In genomic region chr5:76084496-76085285, GRCh38 we compare ENCODE assay signal across 9 cellular contexts. TPM values are rescaled to one million over a fixed set of nuclear protein-coding genes. Genes with fewer than 3 reads are reported as not detected.
DNase-seq lines count a peak whose midpoint lies in the region; ATAC-seq and TF ChIP-seq lines count a peak whose summit lies in the region.
"Had no signal": no experiment of that assay in that cellular context is flagged by ENCODE, and none has a peak within 500 bp of the region (broad histone marks: within the 10 kb centered on the region; RNA-seq: fewer than 3 reads in every experiment).

No MANE protein-coding gene starts in this region.

- no peak overlapping the region for H3K27ac Mint-ChIP-seq in GM23338
- no peak overlapping the region for H3K27ac Mint-ChIP-seq in activated T-helper 1 cell treated with anti-CD3 and anti-CD28 coated beads, Interleukin-12 subunit alpha, Interleukin-12 subunit beta, Interleukin-2, Interleukin-4 antibody, amounts not matched to agents 30 ng/mL and 10 ng/mL and 1 ng/mL, durations not matched to agents 14 hours and 24 hours and 36 hours

- H4K20me1 ChIP-seq in GM23338 (replicated peaks; ENCODE audit: insufficient read depth): no peaks in the 10 kb centered on the region

- peaks cover 54% of the 10 kb centered on the region for H3K27me3 Mint-ChIP-seq in GM23338 (ENCODE audit: insufficient read depth, low read depth, poor library complexity)
- peaks cover 60% of the 10 kb centered on the region for H3K27me3 Mint-ChIP-seq in activated T-helper 1 cell treated with anti-CD3 and anti-CD28 coated beads, Interleukin-12 subunit alpha, Interleukin-12 subunit beta, Interleukin-2, Interleukin-4 antibody, amounts not matched to agents 30 ng/mL and 10 ng/mL and 1 ng/mL, durations not matched to agents 14 hours and 24 hours and 36 hours (ENCODE audit: insufficient read depth)

- peak overlapping the region; percentile 100 for H2AFZ ChIP-seq in GM23338

- TF ChIP-seq CTCF in GM23338 (conservative IDR thresholded peaks at IDR 0.05; ENCODE audit: low read depth in 2 of 2): no peak

- peak overlapping the region; percentile 87 for H3K4me3 Mint-ChIP-seq in GM23338
- H3K4me3 Mint-ChIP-seq in activated T-helper 1 cell treated with anti-CD3 and anti-CD28 coated beads, Interleukin-12 subunit alpha, Interleukin-12 subunit beta, Interleukin-2, Interleukin-4 antibody, amounts not matched to agents 30 ng/mL and 10 ng/mL and 1 ng/mL, durations not matched to agents 14 hours and 24 hours and 36 hours: peak overlapping the region; percentile 79

- no peaks in the 10 kb centered on the region for H3K36me3 ChIP-seq in GM23338 (ENCODE audit: insufficient read depth)

- no peak overlapping the region for H3K27ac ChIP-seq in GM23338 (ENCODE audit: low read depth)

- no peaks in the 10 kb centered on the region for H3K79me2 ChIP-seq in GM23338 (replicated peaks; ENCODE audit: insufficient read depth)

- peak; percentile 45 for ATAC-seq in GM23338
- peak; percentile 12 for ATAC-seq in left colon
- no peak for ATAC-seq in HG03520 (IDR thresholded peaks at IDR 0.05; ENCODE audit: unreplicated experiment)
- ATAC-seq in GM19351 (IDR thresholded peaks at IDR 0.05; ENCODE audit: unreplicated experiment): no peak

- H3K27me3 ChIP-seq in GM23338 (ENCODE audit: insufficient read depth): peaks cover 78% of the 10 kb centered on the region

- H3K36me3 Mint-ChIP-seq in GM23338 (ENCODE audit: low read depth): no peaks in the 10 kb centered on the region
- no peaks in the 10 kb centered on the region for H3K36me3 Mint-ChIP-seq in activated T-helper 1 cell treated with anti-CD3 and anti-CD28 coated beads, Interleukin-12 subunit alpha, Interleukin-12 subunit beta, Interleukin-2, Interleukin-4 antibody, amounts not matched to agents 30 ng/mL and 10 ng/mL and 1 ng/mL, durations not matched to agents 14 hours and 24 hours and 36 hours (ENCODE audit: low read depth)

- H3F3A ChIP-seq in GM23338 (replicated peaks; ENCODE audit: low read depth): 0 out of 2 replicates have a peak, but pooled peaks cover 3% of the 10 kb centered on the region

- DNase-seq in AG20443 (ENCODE audit: low spot score) (peak; percentile 13), GM23338 (ENCODE audit: low spot score) (peak; percentile 61), left colon (no peak), HCEC 1CT (no peak), NCI-H1694 (lab: John Stamatoyannopoulos, UW) (no peak)
- no peak for DNase-seq in activated T-helper 1 cell treated with anti-CD3 and anti-CD28 coated beads, Interleukin-12 subunit alpha, Interleukin-12 subunit beta, Interleukin-2, Interleukin-4 antibody, amounts not matched to agents 30 ng/mL and 10 ng/mL and 1 ng/mL, durations not matched to agents 14 hours and 24 hours and 36 hours (ENCODE audit: low spot score)

- H3K4me3 ChIP-seq in GM23338: peak overlapping the region; percentile 75
- H3K4me3 ChIP-seq: mucosa of descending colon had no signal

- intact Hi-C loops in activated T-helper 1 cell treated with anti-CD3 and anti-CD28 coated beads, Interleukin-12 subunit alpha, Interleukin-12 subunit beta, Interleukin-2, Interleukin-4 antibody, amounts not matched to agents 30 ng/mL and 10 ng/mL and 1 ng/mL, durations not matched to agents 14 hours and 24 hours and 36 hours (cut with micrococcal nuclease): loop anchor here (10.0 kb wide), 2 partner anchors 1550 to 1890 kb away; partner anchors contain the start of gene OTP
- intact Hi-C loops in left colon (cut with DNase I, micrococcal nuclease): no loop called here

- no peaks in the 10 kb centered on the region for H3K9me3 Mint-ChIP-seq in GM23338
- H3K9me3 Mint-ChIP-seq in activated T-helper 1 cell treated with anti-CD3 and anti-CD28 coated beads, Interleukin-12 subunit alpha, Interleukin-12 subunit beta, Interleukin-2, Interleukin-4 antibody, amounts not matched to agents 30 ng/mL and 10 ng/mL and 1 ng/mL, durations not matched to agents 14 hours and 24 hours and 36 hours: no peaks in the 10 kb centered on the region

- H3K4me1 ChIP-seq in GM23338 (ENCODE audit: insufficient read depth): peaks cover 24% of the 10 kb centered on the region

- peaks cover 13% of the 10 kb centered on the region; the same call in 2 of the 3 replicates for H3K4me1 Mint-ChIP-seq in GM23338
- peaks cover 14% of the 10 kb centered on the region for H3K4me1 Mint-ChIP-seq in activated T-helper 1 cell treated with anti-CD3 and anti-CD28 coated beads, Interleukin-12 subunit alpha, Interleukin-12 subunit beta, Interleukin-2, Interleukin-4 antibody, amounts not matched to agents 30 ng/mL and 10 ng/mL and 1 ng/mL, durations not matched to agents 14 hours and 24 hours and 36 hours (ENCODE audit: low read depth)

- peak overlapping the region; percentile 98 for H3K4me2 ChIP-seq in GM23338

- H3K9me2 ChIP-seq in GM23338 (ENCODE audit: insufficient read depth): no peaks in the 10 kb centered on the region

TF ChIP-seq in GM23338, 12 proteins besides CTCF, POLR2A, EP300 and RAD21:
- TF ChIP-seq STAT1 (IDR thresholded peaks at IDR 0.05; ENCODE audit: unreplicated experiment): no peak
- TF ChIP-seq EZH2 (IDR thresholded peaks at IDR 0.05; ENCODE audit: low read depth, unreplicated experiment): peak; percentile 81
- TF ChIP-seq ZNF114 (CRISPR knock-in tag; IDR thresholded peaks at IDR 0.05): no peak
- no peak for TF ChIP-seq ZNF462 (CRISPR knock-in tag; IDR thresholded peaks at IDR 0.05)
- no peak for TF ChIP-seq JUNB (IDR thresholded peaks at IDR 0.05; ENCODE audit: unreplicated experiment)
- no peak for TF ChIP-seq CREB1 (CRISPR knock-in tag; IDR thresholded peaks at IDR 0.05; ENCODE audit: low read depth)
- no peak for TF ChIP-seq POLR2AphosphoS5 (IDR thresholded peaks at IDR 0.05; ENCODE audit: low read depth)
- TF ChIP-seq NANOG (IDR thresholded peaks at IDR 0.05; ENCODE audit: borderline replicate concordance): no peak
- no peak for TF ChIP-seq ZNF331 (CRISPR knock-in tag; IDR thresholded peaks at IDR 0.05; ENCODE audit: low read depth)

RNA-seq across cellular contexts. Expression of gene SV2C, which starts 1.5 kb away (rescaled TPM):
- total RNA-seq in GM23338 (2014; rRNA removed; shearing (Covaris generic)): 0.07 and 0.12 TPM in 2 replicates
- 0.05 and 0.12 TPM in 2 replicates for polyA plus RNA-seq in GM23338 (2016; fragmentation: Nextera tagmentation; extraction: Ambion mirVana)
- total RNA-seq in activated T-helper 1 cell treated with anti-CD3 and anti-CD28 coated beads, Interleukin-12 subunit alpha, Interleukin-12 subunit beta, Interleukin-2, Interleukin-4 antibody, amounts not matched to agents 30 ng/mL and 10 ng/mL and 1 ng/mL, durations not matched to agents 14 hours and 24 hours and 36 hours: 0.05 TPM in 1 of 2 replicates, not detected in the other
- total RNA-seq in left colon: under 1 TPM; 0.24 to 0.36 TPM

Comparison
In these comparisons a context has a peak if more than half of its experiments do, and no peak if none do; other contexts are left out.
1. DNase-seq: peak in AG20443 (single experiment) and GM23338 (single experiment); none in activated T-helper 1 cell treated with anti-CD3 and anti-CD28 coated beads, Interleukin-12 subunit alpha, Interleukin-12 subunit beta, Interleukin-2, Interleukin-4 antibody, amounts not matched to agents 30 ng/mL and 10 ng/mL and 1 ng/mL, durations not matched to agents 14 hours and 24 hours and 36 hours (single experiment), left colon (0 of 2), HCEC 1CT (single experiment) and NCI-H1694 (single experiment).
2. ATAC-seq: peak in GM23338 (single experiment) and left colon (single experiment); none in HG03520 (single experiment) and GM19351 (single experiment).